10 cellular contexts compared by ENCODE assay signal in genomic region chr1:65247419-65248359, GRCh38.
DNase-seq lines count a peak whose midpoint lies in the region; ATAC-seq, FAIRE-seq and TF ChIP-seq lines count a peak whose summit lies in the region.
"Had no signal": no experiment of that assay in that cellular context is flagged by ENCODE, and none has a peak within 500 bp of the region (broad histone marks: within the 10 kb centered on the region; RNA-seq: fewer than 3 reads in every experiment).

No MANE protein-coding gene starts in this region.

- ATAC-seq in effector memory CD8-positive, alpha-beta T cell (replicated peaks) = no peak

- H3K9me3 ChIP-seq in keratinocyte (ENCODE audit: control insufficient read depth, low read depth, low read length) = no peaks in the 10 kb centered on the region

- no peaks in the 10 kb centered on the region for H3K4me1 Mint-ChIP-seq in effector memory CD8-positive, alpha-beta T cell (ENCODE audit: low read depth in 2 of 2)

- H2AFZ ChIP-seq in keratinocyte (ENCODE audit: control insufficient read depth, low read length) = no peak overlapping the region

- FAIRE-seq in HTR-8/SVneo (lab: Jason Lieb, UNC) (no peak), keratinocyte (lab: Jason Lieb, UNC) (peak; percentile 90)

- no peaks in the 10 kb centered on the region for H3K9me1 ChIP-seq in keratinocyte (ENCODE audit: control insufficient read depth, extremely low read depth, insufficient read depth, low read length)

- no peak overlapping the region for H3K9ac ChIP-seq in keratinocyte (ENCODE audit: control insufficient read depth, extremely low read depth, insufficient read depth, low read length)

- H3K4me3 ChIP-seq in cardiac fibroblast (replicated peaks in 1 of 2; ENCODE audit: low read depth in 2 of 2, low read length in 2 of 2) = no peak overlapping the region
- H3K4me3 ChIP-seq in keratinocyte (ENCODE audit: control insufficient read depth in 2 of 3, extremely low read depth in 1 of 3, insufficient read depth in 2 of 3, low read depth in 1 of 3, low read length in 3 of 3) = no peak overlapping the region

- no peak overlapping the region for H3K27ac Mint-ChIP-seq in effector memory CD8-positive, alpha-beta T cell
- H3K27ac Mint-ChIP-seq: stimulated activated naive CD8-positive, alpha-beta T cell treated with anti-CD3 and anti-CD28 coated beads, Interleukin-15, Interleukin-2, amounts not matched to agents 100 ng/mL and 50 ng/mL, for 24 hours had no signal

- DNase-seq in HTR-8/SVneo (ENCODE audit: insufficient read length, low spot score) = peak; percentile 65
- DNase-seq in cardiac fibroblast (ENCODE audit: low read depth in 2 of 2) = peak; percentile 79 to 91
- peak; percentile 85 for DNase-seq in keratinocyte (ENCODE audit: low read depth, low spot score)
- DNase-seq in effector memory CD8-positive, alpha-beta T cell = no peak
- no peak for DNase-seq in stimulated activated naive CD4-positive, alpha-beta T cell treated with Interleukin-2 at 50 U/mL for 16 hours (lab: John Stamatoyannopoulos, UW)
- no peak for DNase-seq in GF-D8 (lab: John Stamatoyannopoulos, UW)
- DNase-seq: activated CD4-positive, alpha-beta T cell treated with anti-CD3 and anti-CD28 coated beads for 1 hour; NCI-H2081 had no signal

- peaks cover 25 to 50% of the 10 kb centered on the region in 2 donors for H3K27me3 Mint-ChIP-seq in effector memory CD8-positive, alpha-beta T cell

- no peaks in the 10 kb centered on the region for H3K79me2 ChIP-seq in keratinocyte (ENCODE audit: control insufficient read depth, insufficient read depth, low read length)

- dilution Hi-C loops in keratinocyte (cut with MboI; ENCODE audit: extremely low pct_ligation_motif_present, low sequenced_read_pairs) = no loop called here

- H3K36me3 Mint-ChIP-seq in effector memory CD8-positive, alpha-beta T cell (ENCODE audit: insufficient read depth) = no peaks in the 10 kb centered on the region

- H3K4me1 ChIP-seq in keratinocyte (ENCODE audit: control insufficient read depth, extremely low read depth, insufficient read depth, low read length) = peaks cover 14% of the 10 kb centered on the region

- no peaks in the 10 kb centered on the region for H3K27me3 ChIP-seq in keratinocyte (ENCODE audit: control insufficient read depth, extremely low read depth, insufficient read depth, low read length)

- H3K4me3 Mint-ChIP-seq in effector memory CD8-positive, alpha-beta T cell = no peak overlapping the region
- H3K4me3 Mint-ChIP-seq: stimulated activated naive CD8-positive, alpha-beta T cell treated with anti-CD3 and anti-CD28 coated beads, Interleukin-15, Interleukin-2, amounts not matched to agents 100 ng/mL and 50 ng/mL, for 24 hours had no signal

- no peaks in the 10 kb centered on the region for H3K9me3 Mint-ChIP-seq in effector memory CD8-positive, alpha-beta T cell
- H3K9me3 Mint-ChIP-seq: stimulated activated naive CD8-positive, alpha-beta T cell treated with anti-CD3 and anti-CD28 coated beads, Interleukin-15, Interleukin-2, amounts not matched to agents 100 ng/mL and 50 ng/mL, for 24 hours had no signal

- H3K27ac ChIP-seq in keratinocyte (ENCODE audit: control insufficient read depth, insufficient read depth, low read length) = peak overlapping the region; percentile 41
- peak overlapping the region; percentile 96 for H3K27ac ChIP-seq in temporal lobe (ENCODE audit: low read depth, low read length)

- TF ChIP-seq CTCF in cardiac fibroblast (IDR thresholded peaks at IDR 0.05; ENCODE audit: low read depth, low read length) (no peak), keratinocyte (optimal IDR thresholded peaks at IDR 0.05 in 1 of 3, IDR thresholded peaks at IDR 0.05 in 1 of 3, conservative IDR thresholded peaks at IDR 0.05 in 1 of 3; ENCODE audit: extremely low read depth in 1 of 3, insufficient read depth in 2 of 3, low read length in 3 of 3) (no peak)

- no peaks in the 10 kb centered on the region for H3K36me3 ChIP-seq in keratinocyte (ENCODE audit: control insufficient read depth in 2 of 2, extremely low read depth in 1 of 2, insufficient read depth in 2 of 2, low read length in 2 of 2)

- peak overlapping the region; percentile 39 for H3K4me2 ChIP-seq in keratinocyte (ENCODE audit: control insufficient read depth, extremely low read depth, insufficient read depth, low read depth, low read length)

- H4K20me1 ChIP-seq in keratinocyte (ENCODE audit: control insufficient read depth, extremely low read depth, insufficient read depth, low read length) = no peaks in the 10 kb centered on the region

Comparison
In these comparisons a context has a peak if more than half of its experiments do, and no peak if none do; other contexts are left out.
1. DNase-seq: peak in HTR-8/SVneo (single experiment), cardiac fibroblast (2 of 2) and keratinocyte (single experiment); none in effector memory CD8-positive, alpha-beta T cell (0 of 3), stimulated activated naive CD4-positive, alpha-beta T cell treated with Interleukin-2 at 50 U/mL for 16 hours (single experiment) and GF-D8 (single experiment).